Comparison of ENCODE assay signal across 1 cellular context in the genomic region with DNA sequence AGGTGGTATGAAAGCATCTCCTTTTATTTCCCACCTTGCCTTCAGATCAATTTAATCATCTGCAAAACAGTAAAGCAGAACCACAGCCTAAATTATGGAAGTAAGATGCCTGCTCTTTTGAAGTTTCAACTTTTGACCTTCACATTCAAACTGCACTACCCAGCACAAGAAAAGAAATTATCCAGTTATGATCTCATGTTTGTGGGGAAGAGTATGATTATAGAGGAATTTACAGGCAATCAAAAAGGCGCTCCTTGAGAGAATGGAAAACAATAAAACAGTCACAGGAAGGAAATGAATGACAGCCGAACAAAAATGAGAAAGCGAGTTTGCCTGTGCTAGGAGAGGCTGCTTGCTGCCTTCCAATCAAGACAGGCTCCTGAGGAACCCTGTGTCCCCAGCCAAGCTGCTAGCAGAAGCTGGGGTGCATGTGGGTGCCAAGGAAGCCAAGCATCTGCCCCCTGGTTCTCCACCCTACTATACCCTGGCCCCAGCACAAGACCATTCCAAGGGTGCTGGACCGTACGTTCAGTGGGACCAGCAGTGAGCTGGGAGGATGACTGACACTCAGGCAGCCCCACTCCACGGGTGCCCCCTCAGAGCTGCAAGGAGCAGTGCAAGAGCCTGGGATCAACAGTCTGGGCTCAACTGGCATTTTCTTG.
TF ChIP-seq lines count a peak whose summit lies in the region.

No MANE protein-coding gene starts in this region.

TF ChIP-seq in SK-N-SH, 30 proteins besides CTCF, POLR2A, EP300 and RAD21:
- TF ChIP-seq, protein P1, sequence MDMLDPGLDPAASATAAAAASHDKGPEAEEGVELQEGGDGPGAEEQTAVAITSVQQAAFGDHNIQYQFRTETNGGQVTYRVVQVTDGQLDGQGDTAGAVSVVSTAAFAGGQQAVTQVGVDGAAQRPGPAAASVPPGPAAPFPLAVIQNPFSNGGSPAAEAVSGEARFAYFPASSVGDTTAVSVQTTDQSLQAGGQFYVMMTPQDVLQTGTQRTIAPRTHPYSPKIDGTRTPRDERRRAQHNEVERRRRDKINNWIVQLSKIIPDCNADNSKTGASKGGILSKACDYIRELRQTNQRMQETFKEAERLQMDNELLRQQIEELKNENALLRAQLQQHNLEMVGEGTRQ (IDR thresholded peaks at IDR 0.05; ENCODE audit: borderline replicate concordance, low read depth, low read length): no peak
- TF ChIP-seq TAF1 (IDR thresholded peaks at IDR 0.05; ENCODE audit: borderline replicate concordance, low read depth, low read length) (no peak), MXI1 (IDR thresholded peaks at IDR 0.05; ENCODE audit: low read depth, low read length) (no peak), TCF12 (IDR thresholded peaks at IDR 0.05) (no peak), SIN3A (IDR thresholded peaks at IDR 0.05; ENCODE audit: borderline replicate concordance, low read depth, low read length) (no peak), RXRA (IDR thresholded peaks at IDR 0.05; ENCODE audit: borderline replicate concordance, low read depth) (0 out of 2 replicates have a peak, but pooled peaks have one; percentile 13)
- TF ChIP-seq, protein P2, sequence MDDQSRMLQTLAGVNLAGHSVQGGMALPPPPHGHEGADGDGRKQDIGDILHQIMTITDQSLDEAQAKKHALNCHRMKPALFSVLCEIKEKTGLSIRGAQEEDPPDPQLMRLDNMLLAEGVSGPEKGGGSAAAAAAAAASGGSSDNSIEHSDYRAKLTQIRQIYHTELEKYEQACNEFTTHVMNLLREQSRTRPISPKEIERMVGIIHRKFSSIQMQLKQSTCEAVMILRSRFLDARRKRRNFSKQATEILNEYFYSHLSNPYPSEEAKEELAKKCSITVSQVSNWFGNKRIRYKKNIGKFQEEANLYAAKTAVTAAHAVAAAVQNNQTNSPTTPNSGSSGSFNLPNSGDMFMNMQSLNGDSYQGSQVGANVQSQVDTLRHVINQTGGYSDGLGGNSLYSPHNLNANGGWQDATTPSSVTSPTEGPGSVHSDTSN (IDR thresholded peaks at IDR 0.05): 0 out of 2 replicates have a peak, but pooled peaks have one; percentile 23
